In the genomic region with DNA sequence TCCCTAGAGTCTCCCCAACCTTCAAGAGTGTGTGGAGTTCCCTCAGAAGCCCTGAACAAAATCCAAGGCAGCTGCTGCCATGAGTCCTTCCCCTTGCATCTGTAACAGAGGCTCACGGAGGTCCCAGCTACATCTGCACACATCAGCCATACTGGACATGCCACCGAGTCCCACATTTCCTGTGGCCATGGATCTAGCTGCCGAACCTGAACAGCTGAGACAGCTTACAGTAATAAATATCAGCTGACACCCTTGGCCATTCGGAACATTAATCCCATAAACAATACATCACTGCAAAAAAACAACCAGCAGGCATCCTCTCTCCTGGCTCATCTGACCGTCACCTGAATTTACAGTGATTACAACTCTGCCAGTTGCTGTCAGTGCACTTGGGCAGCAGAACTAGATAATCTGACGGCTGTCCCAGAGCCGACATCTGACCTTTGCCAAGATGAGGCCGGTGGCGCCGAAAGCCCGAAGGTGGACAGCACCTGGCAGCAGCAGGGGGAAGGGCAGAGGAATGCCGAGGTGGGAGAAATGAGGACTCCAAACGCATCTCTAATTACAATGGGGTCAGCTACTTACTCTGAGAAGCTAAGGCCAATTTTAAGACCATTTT, we compare ENCODE assay signal across 11 cellular contexts. TPM values are rescaled to one million over a fixed set of nuclear protein-coding genes. Genes with fewer than 3 reads are reported as not detected.
DNase-seq lines count a peak whose midpoint lies in the region; ATAC-seq and TF ChIP-seq lines count a peak whose summit lies in the region.
"Had no signal": no experiment of that assay in that cellular context is flagged by ENCODE, and none has a peak within 500 bp of the region (broad histone marks: within the 10 kb centered on the region; RNA-seq: fewer than 3 reads in every experiment).

No MANE protein-coding gene starts in this region.

- H3K4me3 Mint-ChIP-seq in endothelial cell (ENCODE audit: unreplicated experiment), result no peak overlapping the region

- H3K27me3 Mint-ChIP-seq in endothelial cell (ENCODE audit: unreplicated experiment), result peaks cover 12% of the 10 kb centered on the region

- no peaks in the 10 kb centered on the region for H3K36me3 Mint-ChIP-seq in endothelial cell (ENCODE audit: low read depth, unreplicated experiment)

- H3K4me2 ChIP-seq in osteoblast (ENCODE audit: insufficient read depth, low read length), result no peak overlapping the region

- peak overlapping the region; percentile 38 for H3K27ac Mint-ChIP-seq in endothelial cell (ENCODE audit: unreplicated experiment)

- no peaks in the 10 kb centered on the region for H4K20me1 ChIP-seq in osteoblast (ENCODE audit: insufficient read depth, low read length)

- peak overlapping the region; percentile 55 to 66 for H3K27ac ChIP-seq in right atrium auricular region
- peak overlapping the region; percentile 37 for H3K27ac ChIP-seq in osteoblast (ENCODE audit: low read depth, low read length)
- H3K27ac ChIP-seq in vagina, result peak overlapping the region; percentile 71
- H3K27ac ChIP-seq in gastroesophageal sphincter, result peak overlapping the region in 1 of 4 donors; percentile 78

- ATAC-seq in left cardiac atrium (no peak), GM21360 (IDR thresholded peaks at IDR 0.05; ENCODE audit: unreplicated experiment) (no peak), gastroesophageal sphincter (no peak)

- no peaks in the 10 kb centered on the region for H3K36me3 ChIP-seq in right atrium auricular region
- H3K36me3 ChIP-seq in osteoblast (ENCODE audit: insufficient read depth, low read length), result no peaks in the 10 kb centered on the region
- no peaks in the 10 kb centered on the region for H3K36me3 ChIP-seq in vagina
- peaks cover 0 to 18% of the 10 kb centered on the region in 2 donors for H3K36me3 ChIP-seq in gastroesophageal sphincter

- intact Hi-C loops in left cardiac atrium (cut with DNase I) (no loop called here), vagina (cut with DNase I) (no loop called here)

- H3K9me3 Mint-ChIP-seq in endothelial cell (ENCODE audit: unreplicated experiment), result no peaks in the 10 kb centered on the region

- TF ChIP-seq POLR2A in vagina (IDR thresholded peaks at IDR 0.05), result no peak
- TF ChIP-seq POLR2A in gastroesophageal sphincter (IDR thresholded peaks at IDR 0.05), result no peak

- H3K4me1 ChIP-seq in right atrium auricular region (peaks cover 0 to 66% of the 10 kb centered on the region in 2 donors), osteoblast (ENCODE audit: insufficient read depth, low read length) (peaks cover 44% of the 10 kb centered on the region), vagina (peaks cover 65% of the 10 kb centered on the region), gastroesophageal sphincter (peaks cover 4 to 65% (median 42%) of the 10 kb centered on the region in 3 donors)

- no peak overlapping the region for H3K4me3 ChIP-seq in right atrium auricular region
- no peak overlapping the region for H3K4me3 ChIP-seq in osteoblast (ENCODE audit: insufficient read depth, low read length)
- H3K4me3 ChIP-seq in vagina, result no peak overlapping the region
- no peak overlapping the region for H3K4me3 ChIP-seq in gastroesophageal sphincter

- no peaks in the 10 kb centered on the region for H3K9me3 ChIP-seq in right atrium auricular region
- no peaks in the 10 kb centered on the region for H3K9me3 ChIP-seq in osteoblast (ENCODE audit: low read depth, low read length)
- H3K9me3 ChIP-seq in vagina, result no peaks in the 10 kb centered on the region
- H3K9me3 ChIP-seq in gastroesophageal sphincter, result no peaks in the 10 kb centered on the region

- DNase-seq in right atrium auricular region (ENCODE audit: low spot score), result no peak
- DNase-seq in left cardiac atrium, result no peak
- DNase-seq in endothelial cell (ENCODE audit: low spot score), result no peak
- DNase-seq in osteoblast (ENCODE audit: insufficient read length, low spot score, missing footprints), result no peak
- DNase-seq in vagina (ENCODE audit: extremely low spot score in 2 of 2), result no peak
- DNase-seq in activated gamma-delta T cell (lab: John Stamatoyannopoulos, UW), result no peak
- DNase-seq: activated CD4-positive, alpha-beta T cell treated with anti-CD3 and anti-CD28 coated beads for 48 hours; activated gamma-delta T cell treated with Interleukin-2 at 50 U/mL for 16 hours; NCI-H446 had no signal

- no peaks in the 10 kb centered on the region for H3K79me2 ChIP-seq in osteoblast (ENCODE audit: insufficient read depth, low read length)

- H2AFZ ChIP-seq in osteoblast (ENCODE audit: low read length), result no peak overlapping the region

- TF ChIP-seq CTCF in right atrium auricular region (IDR thresholded peaks at IDR 0.05) (no peak), endothelial cell (IDR thresholded peaks at IDR 0.05; ENCODE audit: unreplicated experiment) (no peak), osteoblast (IDR thresholded peaks at IDR 0.05; ENCODE audit: extremely low read depth, low read depth, low read length) (no peak), vagina (IDR thresholded peaks at IDR 0.05) (no peak), gastroesophageal sphincter (IDR thresholded peaks at IDR 0.05) (no peak)

- H3K4me1 Mint-ChIP-seq in endothelial cell (ENCODE audit: unreplicated experiment), result peaks cover 48% of the 10 kb centered on the region

- WGBS in gastroesophageal sphincter (ENCODE audit: low coverage in 1 of 2), 2 donors, result 80 to 84% methylated on average over 2 to 9 of the region's 13 CpGs

- no peak for TF ChIP-seq EP300 in gastroesophageal sphincter (IDR thresholded peaks at IDR 0.05)

- H3K27me3 ChIP-seq in right atrium auricular region, result no peaks in the 10 kb centered on the region
- H3K27me3 ChIP-seq in osteoblast (ENCODE audit: insufficient read depth, low read length), result no peaks in the 10 kb centered on the region
- H3K27me3 ChIP-seq in vagina, result no peaks in the 10 kb centered on the region
- no peaks in the 10 kb centered on the region for H3K27me3 ChIP-seq in gastroesophageal sphincter

RNA-seq across cellular contexts. Expression of gene TRIM8, which starts 33.6 kb away (rescaled TPM):
- total RNA-seq in right atrium auricular region (100 to 1,000 TPM; 106 to 125 TPM), left cardiac atrium (100 to 1,000 TPM; 104 to 108 TPM), endothelial cell (ENCODE audit: unreplicated experiment) (219 TPM), osteoblast (107 and 126 TPM in 2 replicates), vagina (126 TPM), gastroesophageal sphincter (100 to 1,000 TPM in 3 of 4 donors, 10 to 100 TPM in 1; 96.7 to 171 (median 131) TPM)

RNA-seq across cellular contexts. Expression of gene ARL3, which starts 36.4 kb away (rescaled TPM):
- 1 to 10 TPM; 5.7 to 6.4 TPM for total RNA-seq in right atrium auricular region
- total RNA-seq in left cardiac atrium, result 10 to 100 TPM; 12.0 to 12.4 TPM
- total RNA-seq in endothelial cell (ENCODE audit: unreplicated experiment), result 9.0 TPM
- total RNA-seq in osteoblast, result 5.3 and 5.8 TPM in 2 replicates
- 7.4 TPM for total RNA-seq in vagina
- total RNA-seq in gastroesophageal sphincter, result 1 to 10 TPM; 7.1 to 9.8 (median 9.1) TPM

RNA-seq across cellular contexts. Expression of gene SFXN2, which starts 36.6 kb away (rescaled TPM):
- 1 to 10 TPM in 1 of 2 donors, under 1 TPM in 1; 0.59 to 2.7 TPM for total RNA-seq in right atrium auricular region
- 1 to 10 TPM; 3.2 to 4.0 TPM for total RNA-seq in left cardiac atrium
- 6.3 TPM for total RNA-seq in endothelial cell (ENCODE audit: unreplicated experiment)
- 2.9 and 3.6 TPM in 2 replicates for total RNA-seq in osteoblast
- total RNA-seq in vagina, result 6.4 TPM
- total RNA-seq in gastroesophageal sphincter, result 1 to 10 TPM in 2 of 4 donors, under 1 TPM in 2; 0.45 to 3.2 (median 1.2) TPM
